ENCODE assay signal across 8 cellular contexts in genomic region chr15:23039917-23040281, GRCh38. TPM values are rescaled to one million over a fixed set of nuclear protein-coding genes. Genes with fewer than 3 reads are reported as not detected.
A peak's percentile ranks its signal among the peaks of the same experiment; 100 is the strongest.
DNase-seq lines count a peak whose midpoint lies in the region; ATAC-seq and TF ChIP-seq lines count a peak whose summit lies in the region.

No MANE protein-coding gene starts in this region.

- TF ChIP-seq EP300 in gastroesophageal sphincter (IDR thresholded peaks at IDR 0.05) (no peak), sigmoid colon (IDR thresholded peaks at IDR 0.05) (no peak)

- H3K27ac ChIP-seq in 22Rv1 = peak overlapping the region; percentile 80
- H3K27ac ChIP-seq in gastroesophageal sphincter = peak overlapping the region in 3 of 4 donors; percentile 87 to 92 (median 90)
- H3K27ac ChIP-seq in sigmoid colon = peak overlapping the region; percentile 76 to 88 (median 86)

- no peaks in the 10 kb centered on the region for H3K9me3 ChIP-seq in gastroesophageal sphincter
- no peaks in the 10 kb centered on the region for H3K9me3 ChIP-seq in sigmoid colon

- H3K4me3 ChIP-seq in gastroesophageal sphincter = peak overlapping the region; percentile 50 to 88
- H3K4me3 ChIP-seq in sigmoid colon = peak overlapping the region; percentile 47 to 96 (median 89)

- intact Hi-C loops in sigmoid colon (cut with DNase I) = loop anchor here (2.0 to 10.0 kb wide), 4 partner anchors 65 to 425 kb away; partner anchors contain the start of gene NIPA2

- no peaks in the 10 kb centered on the region for H3K27me3 ChIP-seq in gastroesophageal sphincter
- no peaks in the 10 kb centered on the region for H3K27me3 ChIP-seq in sigmoid colon

- H3K36me3 ChIP-seq in gastroesophageal sphincter = peaks cover 0 to 21% of the 10 kb centered on the region in 2 donors
- peaks cover 0 to 21% (median 0%) of the 10 kb centered on the region in 4 donors for H3K36me3 ChIP-seq in sigmoid colon

- H3K4me1 ChIP-seq in gastroesophageal sphincter (peaks cover 0 to 25% (median 7%) of the 10 kb centered on the region in 3 donors), sigmoid colon (peaks cover 0 to 22% (median 14%) of the 10 kb centered on the region in 4 donors)

- WGBS in gastroesophageal sphincter (ENCODE audit: low coverage in 1 of 2), 2 donors = 3% methylated on average over 5 of the region's 10 CpGs; no CpG with 5 or more reads in 1 of the 2 donors
- whole genome bisulfite sequencing in sigmoid colon, 2 donors = 21 to 44% methylated on average over 10 of the region's 10 CpGs

- TF ChIP-seq CTCF in 22Rv1 (IDR thresholded peaks at IDR 0.05) = no peak
- no peak for TF ChIP-seq CTCF in gastroesophageal sphincter (IDR thresholded peaks at IDR 0.05)
- TF ChIP-seq CTCF in sigmoid colon (IDR thresholded peaks at IDR 0.05) = no peak

- no peak for DNase-seq in sigmoid colon
- DNase-seq in kidney glomerular epithelial cell (lab: John Stamatoyannopoulos, UW) = no peak
- no peak for DNase-seq in Ammon's horn (ENCODE audit: low spot score)

- ATAC-seq in GM21367 (IDR thresholded peaks at IDR 0.05; ENCODE audit: unreplicated experiment) = peak; percentile 7
- peak; percentile 50 for ATAC-seq in SK-N-SH treated with all-trans-retinoic acid at 6 μM for 48 hours
- no peak for ATAC-seq in gastroesophageal sphincter
- ATAC-seq in GM18907 (IDR thresholded peaks at IDR 0.05; ENCODE audit: unreplicated experiment) = no peak

- no peak for TF ChIP-seq POLR2A in gastroesophageal sphincter (IDR thresholded peaks at IDR 0.05)
- no peak for TF ChIP-seq POLR2A in sigmoid colon (IDR thresholded peaks at IDR 0.05)

TF ChIP-seq in SK-N-SH treated with all-trans-retinoic acid at 6 μM for 48 hours, 23 proteins besides CTCF, POLR2A, EP300 and RAD21:
- no peak for TF ChIP-seq ESRRG (CRISPR knock-in tag; IDR thresholded peaks at IDR 0.05)
- no peak for TF ChIP-seq GLIS3 (CRISPR knock-in tag; IDR thresholded peaks at IDR 0.05)

RNA-seq across cellular contexts. Expression of gene TUBGCP5, which starts 0.5 kb away (rescaled TPM):
- total RNA-seq in gastroesophageal sphincter (10 to 100 TPM; 12.7 to 25.3 (median 21.7) TPM), sigmoid colon (10 to 100 TPM; 18.1 to 32.3 (median 24.4) TPM)
- 1 to 10 TPM; 3.0 to 6.5 (median 4.9) TPM for polyA plus RNA-seq in sigmoid colon

RNA-seq across cellular contexts. Expression of gene CYFIP1, which starts 59.7 kb away (rescaled TPM):
- total RNA-seq in gastroesophageal sphincter (100 to 1,000 TPM in 2 of 4 donors, 10 to 100 TPM in 2; 82.3 to 116 (median 101) TPM), sigmoid colon (10 to 100 TPM; 69.8 to 99.6 (median 77.2) TPM)
- 10 to 100 TPM; 45.0 to 66.4 (median 56.6) TPM for polyA plus RNA-seq in sigmoid colon

Comparison
In these comparisons a context has a peak if more than half of its experiments do, and no peak if none do; other contexts are left out.
1. ATAC-seq: peak in GM21367 (single experiment) and SK-N-SH treated with all-trans-retinoic acid at 6 μM for 48 hours (single experiment); none in gastroesophageal sphincter (single experiment) and GM18907 (single experiment).
2. Peak in every context shown above with its lines, with median percentiles within 50 percentile points of each other: H3K27ac ChIP-seq.